8 cellular contexts compared by ENCODE assay signal in the genomic region with DNA sequence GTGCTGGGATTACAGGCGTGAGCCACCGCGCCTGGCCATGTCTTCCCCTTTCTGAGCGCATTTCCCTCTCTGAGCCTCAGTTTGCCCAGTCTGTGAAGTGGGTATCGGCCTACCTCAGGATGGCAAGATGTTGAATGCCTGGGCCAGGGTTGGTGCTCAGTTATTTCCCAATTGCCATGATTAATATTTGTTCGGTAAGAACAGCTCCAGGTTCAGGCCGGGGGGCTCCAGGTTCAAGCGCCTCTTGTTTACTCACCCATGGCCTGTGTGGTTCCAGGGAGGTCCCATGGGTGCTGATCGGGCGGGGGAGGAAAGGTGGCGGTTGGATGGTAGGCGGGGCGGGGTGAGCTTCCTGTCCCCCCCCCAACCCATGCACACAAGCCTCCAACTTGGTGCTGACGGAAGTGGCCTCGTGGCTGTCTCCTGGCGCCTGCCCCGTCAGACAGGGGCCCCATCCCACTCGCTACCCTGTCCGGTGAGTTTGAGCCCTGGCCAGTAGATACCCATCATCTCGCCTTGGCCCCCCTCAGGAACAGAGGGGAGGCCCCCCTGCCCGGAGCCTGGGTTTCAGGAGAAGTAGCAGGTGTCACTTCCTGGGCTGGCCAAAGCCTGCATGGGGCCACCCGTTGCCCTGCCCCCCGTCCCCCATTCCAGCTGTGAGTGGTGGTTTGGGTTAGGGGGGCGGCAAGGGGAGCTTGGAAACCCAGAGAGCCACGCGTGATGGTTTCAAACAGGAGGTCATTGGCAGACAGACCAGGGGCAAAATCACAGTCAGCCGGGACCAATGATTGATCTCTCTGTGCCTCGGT. TPM values are rescaled to one million over a fixed set of nuclear protein-coding genes. Genes with fewer than 3 reads are reported as not detected.
DNase-seq lines count a peak whose midpoint lies in the region; ATAC-seq, FAIRE-seq and TF ChIP-seq lines count a peak whose summit lies in the region.

FCHO1 (plus strand) TSS at position 375 of the 809 bp plus-strand sequence. CDS start 3,688 bp downstream, outside the sequence.

- POLR2A ChIA-PET in activated CD4-positive, alpha-beta memory T cell treated with anti-CD3 and anti-CD28 coated beads, Interleukin-2, amount 10 ng/mL, durations not matched to agents 7 days and 5 days (lab: Charles Lee) = interaction anchor here (0.6 to 3.5 kb wide), 18 partner anchors 9 to 838 kb away, joined by 3 to 25 read pairs (median 4); partner anchors contain the start of genes CCDC124, JAK3, JUND and MAP1S

- no peaks in the 10 kb centered on the region for H3K27me3 Mint-ChIP-seq in activated CD4-positive, alpha-beta memory T cell treated with anti-CD3 and anti-CD28 coated beads, Interleukin-2, amount 10 ng/mL, durations not matched to agents 7 days and 5 days

- H3K27me3 ChIP-seq in KMS-11 (ENCODE audit: insufficient read depth, low read depth) = no peaks in the 10 kb centered on the region
- H3K27me3 ChIP-seq in esophagus (ENCODE audit: control insufficient read depth in 1 of 2, insufficient read depth in 2 of 2, low read length in 2 of 2) = no peaks in the 10 kb centered on the region

- peak within 1 kb of the TSS; percentile 86 for H3K4me3 Mint-ChIP-seq in activated CD4-positive, alpha-beta memory T cell treated with anti-CD3 and anti-CD28 coated beads, Interleukin-2, amount 10 ng/mL, durations not matched to agents 7 days and 5 days

- no peaks in the 10 kb centered on the region for H4K20me1 ChIP-seq in KMS-11 (ENCODE audit: insufficient read depth)

- peak; percentile 98 for FAIRE-seq in GM18507 (lab: Jason Lieb, UNC)

- H3K27ac ChIP-seq in KMS-11 = peak within 1 kb of the TSS; percentile 86
- peak within 1 kb of the TSS in 1 of 2 donors; percentile 38 for H3K27ac ChIP-seq in esophagus (ENCODE audit: low read depth in 2 of 2, low read length in 1 of 2)

- CTCF ChIA-PET in activated CD4-positive, alpha-beta memory T cell treated with anti-CD3 and anti-CD28 coated beads, Interleukin-2, amount 10 ng/mL, durations not matched to agents 7 days and 5 days (lab: Charles Lee) = interaction anchor here (0.5 to 2.3 kb wide), 7 partner anchors 9 to 332 kb away, joined by 3 to 12 read pairs (median 3); partner anchors contain the start of genes MVB12A and RPL18A

- TF ChIP-seq CTCF in KMS-11 (conservative IDR thresholded peaks at IDR 0.05; ENCODE audit: low read depth, low read length) = no peak

- H3K4me1 ChIP-seq in KMS-11 (ENCODE audit: low read depth, poor library complexity, severe bottlenecking) (peaks cover 49% of the 10 kb centered on the region), esophagus (ENCODE audit: control insufficient read depth in 2 of 2, insufficient read depth in 2 of 2, low read length in 1 of 2) (peaks cover 0 to 8% of the 10 kb centered on the region in 2 donors)

- no peak for ATAC-seq in GM21390 (IDR thresholded peaks at IDR 0.05; ENCODE audit: unreplicated experiment)

- H3K36me3 ChIP-seq in KMS-11 (ENCODE audit: insufficient read depth) = no peaks in the 10 kb centered on the region
- no peaks in the 10 kb centered on the region for H3K36me3 ChIP-seq in esophagus (ENCODE audit: control insufficient read depth in 2 of 2, insufficient read depth in 2 of 2, low read length in 1 of 2)

- H3K4me3 ChIP-seq in KMS-11 (IDR thresholded peaks at IDR 0.05; ENCODE audit: insufficient read depth, low read depth, low read length) = no peak within 1 kb of the TSS
- peak within 1 kb of the TSS; percentile 13 to 15 for H3K4me3 ChIP-seq in esophagus (ENCODE audit: low read depth in 1 of 2, low read length in 2 of 2)

- H3K79me2 ChIP-seq in KMS-11 (ENCODE audit: insufficient read depth, low read depth) = peaks cover 11% of the 10 kb centered on the region; the same call in 1 of the 2 replicates

- peak within 1 kb of the TSS; percentile 83 for H3K27ac Mint-ChIP-seq in activated CD4-positive, alpha-beta memory T cell treated with anti-CD3 and anti-CD28 coated beads, Interleukin-2, amount 10 ng/mL, durations not matched to agents 7 days and 5 days

- H3K9me3 ChIP-seq in esophagus (ENCODE audit: control insufficient read depth in 2 of 2, insufficient read depth in 1 of 2, low read depth in 1 of 2, low read length in 1 of 2) = peaks cover 4% of the 10 kb centered on the region in 2 donors

- no peaks in the 10 kb centered on the region for H3K9me3 Mint-ChIP-seq in activated CD4-positive, alpha-beta memory T cell treated with anti-CD3 and anti-CD28 coated beads, Interleukin-2, amount 10 ng/mL, durations not matched to agents 7 days and 5 days

- H3K4me1 Mint-ChIP-seq in activated CD4-positive, alpha-beta memory T cell treated with anti-CD3 and anti-CD28 coated beads, Interleukin-2, amount 10 ng/mL, durations not matched to agents 7 days and 5 days = peaks cover 65% of the 10 kb centered on the region

- DNase-seq in GM18507 (ENCODE audit: extremely low spot score, insufficient read length, low read depth) (no peak), NCI-H2227 treated with DMSO at 0.1 percent for 48 hours (lab: John Stamatoyannopoulos, UW) (no peak), KG1 (lab: John Stamatoyannopoulos, UW) (no peak)
- peak; percentile 93 for DNase-seq in activated CD4-positive, alpha-beta memory T cell treated with anti-CD3 and anti-CD28 coated beads, Interleukin-2, amount 10 ng/mL, durations not matched to agents 7 days and 5 days
- DNase-seq in stimulated activated CD4-positive, alpha-beta T cell treated with anti-CD3 and anti-CD28 coated beads, Interleukin-2, amount 100 ng/mL, for 4 hours (ENCODE audit: low read depth) = peak; percentile 85

- H3K4me2 ChIP-seq in KMS-11 = peak within 1 kb of the TSS; percentile 99

- H2AFZ ChIP-seq in KMS-11 (ENCODE audit: low read depth) = peak within 1 kb of the TSS; percentile 85

- 48 to 50% methylated on average over 28 of the region's 28 CpGs for WGBS in esophagus, 2 donors

- H3K36me3 Mint-ChIP-seq in activated CD4-positive, alpha-beta memory T cell treated with anti-CD3 and anti-CD28 coated beads, Interleukin-2, amount 10 ng/mL, durations not matched to agents 7 days and 5 days (ENCODE audit: low read depth) = peaks cover 37% of the 10 kb centered on the region

- peak within 1 kb of the TSS; percentile 88 for H3K9ac ChIP-seq in KMS-11

RNA-seq across cellular contexts. Expression of gene FCHO1, which starts in this region (rescaled TPM):
- total RNA-seq in activated CD4-positive, alpha-beta memory T cell treated with anti-CD3 and anti-CD28 coated beads, Interleukin-2, amount 10 ng/mL, durations not matched to agents 7 days and 5 days = 10 to 100 TPM; 64.8 to 76.7 TPM
- under 1 TPM; 0.51 to 0.75 TPM for polyA plus RNA-seq in esophagus

Comparison
In these comparisons a context has a peak if more than half of its experiments do, and no peak if none do; other contexts are left out.
1. DNase-seq: peak in activated CD4-positive, alpha-beta memory T cell treated with anti-CD3 and anti-CD28 coated beads, Interleukin-2, amount 10 ng/mL, durations not matched to agents 7 days and 5 days (single experiment) and stimulated activated CD4-positive, alpha-beta T cell treated with anti-CD3 and anti-CD28 coated beads, Interleukin-2, amount 100 ng/mL, for 4 hours (single experiment); none in GM18507 (single experiment), NCI-H2227 treated with DMSO at 0.1 percent for 48 hours (single experiment) and KG1 (single experiment).